9 cellular contexts compared by ENCODE assay signal in the genomic region with DNA sequence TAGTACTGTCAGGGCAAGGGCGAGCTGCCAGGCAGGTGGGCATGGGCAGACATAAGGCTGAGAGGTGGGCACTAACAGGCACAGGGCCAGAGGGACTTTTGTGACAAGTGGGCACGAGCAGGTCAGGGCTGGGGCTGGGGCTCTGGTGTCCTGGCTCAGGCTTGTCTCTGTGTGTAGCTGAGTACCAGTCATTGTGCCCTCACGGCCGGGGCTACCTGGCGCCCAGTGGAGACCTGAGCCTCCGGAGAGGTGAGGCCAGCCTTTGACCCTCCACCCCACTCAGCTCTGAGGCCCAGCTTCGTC.
"Had no signal": no experiment of that assay in that cellular context is flagged by ENCODE, and none has a peak within 500 bp of the region (broad histone marks: within the 10 kb centered on the region; RNA-seq: fewer than 3 reads in every experiment).

No MANE protein-coding gene starts in this region.

- H3K27ac ChIP-seq: upper lobe of right lung had no signal

- H3K27me3 Mint-ChIP-seq: stimulated activated naive CD8-positive, alpha-beta T cell treated with anti-CD3 and anti-CD28 coated beads, Interleukin-15, Interleukin-2, amounts not matched to agents 100 ng/mL and 50 ng/mL, for 24 hours had no signal

- H3K27me3 ChIP-seq: heart right ventricle, upper lobe of right lung had no signal

- H3K9me3 ChIP-seq: heart right ventricle, upper lobe of right lung had no signal

- H3K9me3 Mint-ChIP-seq: activated naive CD4-positive, alpha-beta T cell treated with anti-CD3 and anti-CD28 coated beads for 36 hours; nephron progenitor cell; stimulated activated naive CD8-positive, alpha-beta T cell treated with anti-CD3 and anti-CD28 coated beads, Interleukin-15, Interleukin-2, amounts not matched to agents 100 ng/mL and 50 ng/mL, for 24 hours had no signal

- H3K4me1 ChIP-seq: upper lobe of right lung had no signal

- H3K27ac Mint-ChIP-seq: activated naive CD4-positive, alpha-beta T cell treated with anti-CD3 and anti-CD28 coated beads for 36 hours; nephron progenitor cell had no signal

- ATAC-seq: upper lobe of right lung had no signal

- DNase-seq: activated naive CD4-positive, alpha-beta T cell treated with anti-CD3 and anti-CD28 coated beads for 36 hours; heart right ventricle; mammary epithelial cell; nephron progenitor cell; stimulated activated CD4-positive, alpha-beta T cell treated with anti-CD3 and anti-CD28 coated beads, Interleukin-4, amount 100 ng/mL, for 1 hour; stimulated activated CD8-positive, alpha-beta memory T cell treated with anti-CD3 and anti-CD28 coated beads, Interleukin-4, amount 100 ng/mL, for 48 hours; T1000; upper lobe of right lung had no signal

- H3K4me3 ChIP-seq: heart right ventricle, upper lobe of right lung had no signal

- H3K4me3 Mint-ChIP-seq: activated naive CD4-positive, alpha-beta T cell treated with anti-CD3 and anti-CD28 coated beads for 36 hours; stimulated activated naive CD8-positive, alpha-beta T cell treated with anti-CD3 and anti-CD28 coated beads, Interleukin-15, Interleukin-2, amounts not matched to agents 100 ng/mL and 50 ng/mL, for 24 hours had no signal
